In the genomic region with DNA sequence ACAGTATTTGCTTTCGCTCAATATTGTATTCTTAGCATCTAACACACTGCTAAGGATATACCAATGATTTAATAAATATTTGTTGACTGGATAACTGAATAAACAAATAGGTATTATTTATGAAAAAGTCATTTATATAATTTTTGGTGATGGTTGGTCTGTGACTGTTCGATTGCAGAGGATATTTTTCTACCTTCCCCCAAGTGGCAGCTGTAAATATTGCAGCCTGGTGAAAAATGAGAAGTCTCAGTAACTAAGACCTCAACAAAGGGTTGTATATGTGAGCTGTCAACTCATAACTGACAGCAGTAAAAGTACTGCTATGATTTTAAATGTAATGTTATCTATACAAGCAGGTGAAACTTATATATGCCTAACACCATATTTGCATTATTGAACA, we compare ENCODE assay signal across 11 cellular contexts. TPM values are rescaled to one million over a fixed set of nuclear protein-coding genes. Genes with fewer than 3 reads are reported as not detected.
DNase-seq lines count a peak whose midpoint lies in the region; ATAC-seq, FAIRE-seq and TF ChIP-seq lines count a peak whose summit lies in the region.
"Had no signal": no experiment of that assay in that cellular context is flagged by ENCODE, and none has a peak within 500 bp of the region (broad histone marks: within the 10 kb centered on the region; RNA-seq: fewer than 3 reads in every experiment).

No MANE protein-coding gene starts in this region.

- no peak overlapping the region for H3K9ac ChIP-seq in neuronal stem cell (ENCODE audit: low read depth, low read length, poor library complexity)

- peak; percentile 14 for TF ChIP-seq CTCF in bronchial epithelial cell (IDR thresholded peaks at IDR 0.05; ENCODE audit: insufficient read depth, low read length, severe bottlenecking)
- TF ChIP-seq CTCF in osteocyte (IDR thresholded peaks at IDR 0.05): peak; percentile 52

- H3K4me2 ChIP-seq in neuronal stem cell (ENCODE audit: insufficient read depth, low read length, poor library complexity, severe bottlenecking): no peak overlapping the region
- H3K4me2 ChIP-seq: A549 had no signal

- no peaks in the 10 kb centered on the region for H3K27me3 ChIP-seq in bronchial epithelial cell (ENCODE audit: control insufficient read depth, insufficient read depth, low read length)
- H3K27me3 ChIP-seq in neuronal stem cell (ENCODE audit: control insufficient read depth in 3 of 3, insufficient read depth in 3 of 3, low read depth in 1 of 3, low read length in 3 of 3): no peaks in the 10 kb centered on the region

- no peaks in the 10 kb centered on the region for H3K9me3 ChIP-seq in neuronal stem cell (replicated peaks in 1 of 2; ENCODE audit: control insufficient read depth in 2 of 2, insufficient read depth in 1 of 2, low read depth in 1 of 2, low read length in 2 of 2)
- H3K9me3 ChIP-seq: A549 had no signal

- no peak overlapping the region for H2BK5ac ChIP-seq in neuronal stem cell (ENCODE audit: low read length)

- H3K79me1 ChIP-seq in neuronal stem cell (ENCODE audit: low read depth, low read length): no peaks in the 10 kb centered on the region

- no peak overlapping the region for H3K14ac ChIP-seq in neuronal stem cell (ENCODE audit: low read length)

- peaks cover 4% of the 10 kb centered on the region for H3K27me3 Mint-ChIP-seq in osteocyte (ENCODE audit: unreplicated experiment)
- H3K27me3 Mint-ChIP-seq: stimulated activated naive CD8-positive, alpha-beta T cell treated with anti-CD3 and anti-CD28 coated beads, Interleukin-15, Interleukin-2, amounts not matched to agents 100 ng/mL and 50 ng/mL, for 24 hours had no signal

- H2BK12ac ChIP-seq in neuronal stem cell (ENCODE audit: low read length): no peak overlapping the region

- no peak overlapping the region for H2BK15ac ChIP-seq in neuronal stem cell (ENCODE audit: low read length)

- H3K4me3 ChIP-seq in bronchial epithelial cell (ENCODE audit: low read depth, low read length): no peak overlapping the region
- H3K4me3 ChIP-seq in neuronal stem cell (ENCODE audit: low read length in 2 of 2): no peak overlapping the region
- H3K4me3 ChIP-seq: A549 had no signal

- peak; percentile 41 for DNase-seq in DMS53 (lab: John Stamatoyannopoulos, UW)
- DNase-seq in DMS53 treated with DMSO at 0.1 percent for 48 hours (lab: John Stamatoyannopoulos, UW; ENCODE audit: unreplicated experiment): no peak
- DNase-seq in bronchial epithelial cell (ENCODE audit: low read depth): no peak
- no peak for DNase-seq in osteocyte (ENCODE audit: extremely low spot score, unreplicated experiment)
- no peak for DNase-seq in H4 (ENCODE audit: low spot score)
- no peak for DNase-seq in neuronal stem cell (ENCODE audit: low spot score)

- H3K27ac ChIP-seq in neuronal stem cell (replicated peaks; ENCODE audit: low read length): no peak overlapping the region
- H3K27ac ChIP-seq: A549 had no signal

- no peak for FAIRE-seq in bronchial epithelial cell (lab: Jason Lieb, UNC)
- FAIRE-seq: A549 had no signal

- no peaks in the 10 kb centered on the region for H3K4me1 ChIP-seq in neuronal stem cell (ENCODE audit: control insufficient read depth in 2 of 2, insufficient read depth in 1 of 2, low read depth in 1 of 2, low read length in 2 of 2)
- H3K4me1 ChIP-seq: A549 had no signal

- no peak overlapping the region for H3K23ac ChIP-seq in neuronal stem cell (ENCODE audit: low read depth, low read length, poor library complexity)

- H4K8ac ChIP-seq in neuronal stem cell (ENCODE audit: low read depth, low read length): no peak overlapping the region

- no CpG with 5 or more reads among the region's 2 CpGs for WGBS in neuronal stem cell (ENCODE audit: extremely low coverage in 2 of 2, insufficient read length in 2 of 2, insufficient replicate concordance in 1 of 2), 2 donors

- no peak overlapping the region for H2BK120ac ChIP-seq in neuronal stem cell (ENCODE audit: low read depth, low read length)

- H3K4me1 Mint-ChIP-seq in osteocyte (ENCODE audit: unreplicated experiment): no peaks in the 10 kb centered on the region

- no peak overlapping the region for H2AFZ ChIP-seq in neuronal stem cell (ENCODE audit: low read length)

- no peaks in the 10 kb centered on the region for H3K36me3 Mint-ChIP-seq in osteocyte (ENCODE audit: unreplicated experiment)

- H3K27ac Mint-ChIP-seq in osteocyte (ENCODE audit: unreplicated experiment): no peak overlapping the region
- H3K27ac Mint-ChIP-seq: stimulated activated naive CD8-positive, alpha-beta T cell treated with anti-CD3 and anti-CD28 coated beads, Interleukin-15, Interleukin-2, amounts not matched to agents 100 ng/mL and 50 ng/mL, for 24 hours had no signal

- peak; percentile 76 for ATAC-seq in HG03442 (IDR thresholded peaks at IDR 0.05; ENCODE audit: unreplicated experiment)
- no peak for ATAC-seq in HG02884 (IDR thresholded peaks at IDR 0.05; ENCODE audit: unreplicated experiment)
- ATAC-seq: A549 had no signal

- H3K4ac ChIP-seq in neuronal stem cell (ENCODE audit: low read length): no peak overlapping the region

- no peaks in the 10 kb centered on the region for H3K9me3 Mint-ChIP-seq in osteocyte (ENCODE audit: unreplicated experiment)
- H3K9me3 Mint-ChIP-seq: stimulated activated naive CD8-positive, alpha-beta T cell treated with anti-CD3 and anti-CD28 coated beads, Interleukin-15, Interleukin-2, amounts not matched to agents 100 ng/mL and 50 ng/mL, for 24 hours had no signal

- H3K36me3 ChIP-seq in bronchial epithelial cell (ENCODE audit: control insufficient read depth, insufficient read depth, low read length) (no peaks in the 10 kb centered on the region), neuronal stem cell (replicated peaks in 1 of 2; ENCODE audit: control insufficient read depth in 2 of 2, insufficient read depth in 2 of 2, low read length in 2 of 2) (no peaks in the 10 kb centered on the region)

- H3K4me3 Mint-ChIP-seq in osteocyte (ENCODE audit: unreplicated experiment): no peak overlapping the region
- H3K4me3 Mint-ChIP-seq: stimulated activated naive CD8-positive, alpha-beta T cell treated with anti-CD3 and anti-CD28 coated beads, Interleukin-15, Interleukin-2, amounts not matched to agents 100 ng/mL and 50 ng/mL, for 24 hours had no signal

- H4K91ac ChIP-seq in neuronal stem cell (ENCODE audit: low read depth, low read length, poor library complexity): no peak overlapping the region

- H2AK5ac ChIP-seq in neuronal stem cell (ENCODE audit: low read depth, low read length): no peak overlapping the region

- H3K18ac ChIP-seq in neuronal stem cell (ENCODE audit: low read length): no peak overlapping the region

RNA-seq across cellular contexts. Expression of gene HTR2C, which starts 36.0 kb away (rescaled TPM):
- total RNA-seq in bronchial epithelial cell (not detected in 2 replicates), osteocyte (not detected in 2 replicates)
- total RNA-seq in H4 (2014; rRNA removed; shearing (Covaris generic)): not detected in 2 replicates
- 1.5 TPM for polyA plus RNA-seq in neuronal stem cell (2013, experiment 1 of 2)
- polyA plus RNA-seq in neuronal stem cell (2013, experiment 2 of 2): 1.4 TPM
- total RNA-seq: mucosa of gallbladder had no signal
- polyA plus RNA-seq: A549 had no signal
